In the genomic region with DNA sequence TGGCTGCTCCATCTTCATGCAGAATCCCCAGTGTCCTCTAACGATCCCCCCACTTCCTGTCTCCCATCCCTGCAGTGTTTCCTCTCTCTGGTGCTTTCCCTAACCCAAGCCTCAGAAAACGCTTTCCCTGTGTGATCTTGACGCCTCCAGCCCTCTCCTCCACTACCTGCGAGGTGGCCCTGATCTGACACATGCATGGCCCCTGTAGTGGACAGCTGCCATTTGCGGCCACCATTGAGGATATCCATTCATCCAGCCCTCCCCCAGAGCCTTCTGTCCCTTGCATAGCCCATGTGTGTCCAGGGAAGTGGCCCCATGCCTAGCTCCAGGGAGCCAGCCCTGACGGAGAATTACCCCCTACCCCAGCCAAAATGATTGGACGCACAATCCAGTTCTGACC, we compare ENCODE assay signal across 16 cellular contexts.
"Had no signal": no experiment of that assay in that cellular context is flagged by ENCODE, and none has a peak within 500 bp of the region (broad histone marks: within the 10 kb centered on the region; RNA-seq: fewer than 3 reads in every experiment).

No MANE protein-coding gene starts in this region.

- H3K9me3 ChIP-seq: breast epithelium, esophagus muscularis mucosa, sigmoid colon, upper lobe of right lung had no signal

- H3K36me3 ChIP-seq: breast epithelium, upper lobe of right lung had no signal

- ATAC-seq: activated naive CD4-positive, alpha-beta T cell treated with anti-CD3 and anti-CD28 coated beads, Interleukin-2, amount 50 U/mL, for 72 hours; left colon; naive thymus-derived CD4-positive, alpha-beta T cell; upper lobe of right lung had no signal

- H3K9me3 Mint-ChIP-seq: activated naive CD4-positive, alpha-beta T cell treated with anti-CD3 and anti-CD28 coated beads, Interleukin-2, amount 50 U/mL, for 72 hours; naive thymus-derived CD4-positive, alpha-beta T cell had no signal

- DNase-seq: activated CD8-positive, alpha-beta memory T cell treated with anti-CD3 and anti-CD28 coated beads for 24 hours; activated effector memory CD4-positive, alpha-beta T cell treated with anti-CD3 and anti-CD28 coated beads, Interleukin-2, amount 50 U/mL, for 16 hours; anterior cingulate cortex; left colon; naive thymus-derived CD4-positive, alpha-beta T cell; sigmoid colon; stimulated activated CD4-positive, alpha-beta T cell treated with anti-CD3 and anti-CD28 coated beads, Interleukin-2, amount 100 ng/mL, for 24 hours; stimulated activated naive CD4-positive, alpha-beta T cell treated with Interleukin-2 at 50 U/mL for 16 hours; SW 1271; upper lobe of right lung had no signal

- H3K27me3 ChIP-seq: esophagus muscularis mucosa, sigmoid colon, upper lobe of right lung had no signal

- H3K4me3 ChIP-seq: breast epithelium, dorsolateral prefrontal cortex, esophagus muscularis mucosa, lung, sigmoid colon, upper lobe of right lung had no signal

- H3K27ac ChIP-seq: breast epithelium, sigmoid colon, upper lobe of right lung, VCaP had no signal

- H3K4me1 ChIP-seq: breast epithelium had no signal

- H3K27me3 Mint-ChIP-seq: naive thymus-derived CD4-positive, alpha-beta T cell had no signal
